1 cellular context compared by ENCODE assay signal in the genomic region with DNA sequence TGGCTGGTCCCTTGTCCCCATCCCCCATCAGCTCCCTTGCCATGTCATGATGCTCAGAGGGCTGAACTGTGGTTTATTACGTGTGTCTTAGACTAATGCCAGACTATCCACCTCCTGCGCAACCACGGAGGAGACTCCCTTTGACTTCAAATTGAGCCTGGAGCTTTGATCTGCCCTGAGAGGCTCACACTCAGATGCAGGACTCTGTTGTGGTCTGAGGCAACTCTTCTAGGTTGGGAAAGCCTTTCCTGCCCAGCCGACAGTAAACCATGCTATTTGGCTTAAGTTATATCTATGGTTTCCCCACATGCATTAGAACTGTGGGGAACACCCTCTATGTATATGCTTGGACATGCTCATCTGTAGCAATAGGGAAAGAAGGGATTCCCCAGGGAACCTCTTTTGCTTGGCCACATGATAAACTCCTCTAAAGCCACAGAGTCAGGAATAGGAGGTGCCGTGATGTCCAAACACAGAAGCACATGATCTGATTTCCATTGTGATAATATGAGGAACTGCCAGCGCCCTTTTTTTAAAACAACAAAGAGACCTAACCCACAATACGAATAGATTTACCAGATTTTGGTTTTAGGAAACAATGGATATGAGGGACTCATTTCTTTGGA.
TF ChIP-seq lines count a peak whose summit lies in the region.

No MANE protein-coding gene starts in this region.

TF ChIP-seq in H1, 55 proteins besides CTCF, POLR2A, EP300 and RAD21 (continued from another document):
- TF ChIP-seq, protein P1, sequence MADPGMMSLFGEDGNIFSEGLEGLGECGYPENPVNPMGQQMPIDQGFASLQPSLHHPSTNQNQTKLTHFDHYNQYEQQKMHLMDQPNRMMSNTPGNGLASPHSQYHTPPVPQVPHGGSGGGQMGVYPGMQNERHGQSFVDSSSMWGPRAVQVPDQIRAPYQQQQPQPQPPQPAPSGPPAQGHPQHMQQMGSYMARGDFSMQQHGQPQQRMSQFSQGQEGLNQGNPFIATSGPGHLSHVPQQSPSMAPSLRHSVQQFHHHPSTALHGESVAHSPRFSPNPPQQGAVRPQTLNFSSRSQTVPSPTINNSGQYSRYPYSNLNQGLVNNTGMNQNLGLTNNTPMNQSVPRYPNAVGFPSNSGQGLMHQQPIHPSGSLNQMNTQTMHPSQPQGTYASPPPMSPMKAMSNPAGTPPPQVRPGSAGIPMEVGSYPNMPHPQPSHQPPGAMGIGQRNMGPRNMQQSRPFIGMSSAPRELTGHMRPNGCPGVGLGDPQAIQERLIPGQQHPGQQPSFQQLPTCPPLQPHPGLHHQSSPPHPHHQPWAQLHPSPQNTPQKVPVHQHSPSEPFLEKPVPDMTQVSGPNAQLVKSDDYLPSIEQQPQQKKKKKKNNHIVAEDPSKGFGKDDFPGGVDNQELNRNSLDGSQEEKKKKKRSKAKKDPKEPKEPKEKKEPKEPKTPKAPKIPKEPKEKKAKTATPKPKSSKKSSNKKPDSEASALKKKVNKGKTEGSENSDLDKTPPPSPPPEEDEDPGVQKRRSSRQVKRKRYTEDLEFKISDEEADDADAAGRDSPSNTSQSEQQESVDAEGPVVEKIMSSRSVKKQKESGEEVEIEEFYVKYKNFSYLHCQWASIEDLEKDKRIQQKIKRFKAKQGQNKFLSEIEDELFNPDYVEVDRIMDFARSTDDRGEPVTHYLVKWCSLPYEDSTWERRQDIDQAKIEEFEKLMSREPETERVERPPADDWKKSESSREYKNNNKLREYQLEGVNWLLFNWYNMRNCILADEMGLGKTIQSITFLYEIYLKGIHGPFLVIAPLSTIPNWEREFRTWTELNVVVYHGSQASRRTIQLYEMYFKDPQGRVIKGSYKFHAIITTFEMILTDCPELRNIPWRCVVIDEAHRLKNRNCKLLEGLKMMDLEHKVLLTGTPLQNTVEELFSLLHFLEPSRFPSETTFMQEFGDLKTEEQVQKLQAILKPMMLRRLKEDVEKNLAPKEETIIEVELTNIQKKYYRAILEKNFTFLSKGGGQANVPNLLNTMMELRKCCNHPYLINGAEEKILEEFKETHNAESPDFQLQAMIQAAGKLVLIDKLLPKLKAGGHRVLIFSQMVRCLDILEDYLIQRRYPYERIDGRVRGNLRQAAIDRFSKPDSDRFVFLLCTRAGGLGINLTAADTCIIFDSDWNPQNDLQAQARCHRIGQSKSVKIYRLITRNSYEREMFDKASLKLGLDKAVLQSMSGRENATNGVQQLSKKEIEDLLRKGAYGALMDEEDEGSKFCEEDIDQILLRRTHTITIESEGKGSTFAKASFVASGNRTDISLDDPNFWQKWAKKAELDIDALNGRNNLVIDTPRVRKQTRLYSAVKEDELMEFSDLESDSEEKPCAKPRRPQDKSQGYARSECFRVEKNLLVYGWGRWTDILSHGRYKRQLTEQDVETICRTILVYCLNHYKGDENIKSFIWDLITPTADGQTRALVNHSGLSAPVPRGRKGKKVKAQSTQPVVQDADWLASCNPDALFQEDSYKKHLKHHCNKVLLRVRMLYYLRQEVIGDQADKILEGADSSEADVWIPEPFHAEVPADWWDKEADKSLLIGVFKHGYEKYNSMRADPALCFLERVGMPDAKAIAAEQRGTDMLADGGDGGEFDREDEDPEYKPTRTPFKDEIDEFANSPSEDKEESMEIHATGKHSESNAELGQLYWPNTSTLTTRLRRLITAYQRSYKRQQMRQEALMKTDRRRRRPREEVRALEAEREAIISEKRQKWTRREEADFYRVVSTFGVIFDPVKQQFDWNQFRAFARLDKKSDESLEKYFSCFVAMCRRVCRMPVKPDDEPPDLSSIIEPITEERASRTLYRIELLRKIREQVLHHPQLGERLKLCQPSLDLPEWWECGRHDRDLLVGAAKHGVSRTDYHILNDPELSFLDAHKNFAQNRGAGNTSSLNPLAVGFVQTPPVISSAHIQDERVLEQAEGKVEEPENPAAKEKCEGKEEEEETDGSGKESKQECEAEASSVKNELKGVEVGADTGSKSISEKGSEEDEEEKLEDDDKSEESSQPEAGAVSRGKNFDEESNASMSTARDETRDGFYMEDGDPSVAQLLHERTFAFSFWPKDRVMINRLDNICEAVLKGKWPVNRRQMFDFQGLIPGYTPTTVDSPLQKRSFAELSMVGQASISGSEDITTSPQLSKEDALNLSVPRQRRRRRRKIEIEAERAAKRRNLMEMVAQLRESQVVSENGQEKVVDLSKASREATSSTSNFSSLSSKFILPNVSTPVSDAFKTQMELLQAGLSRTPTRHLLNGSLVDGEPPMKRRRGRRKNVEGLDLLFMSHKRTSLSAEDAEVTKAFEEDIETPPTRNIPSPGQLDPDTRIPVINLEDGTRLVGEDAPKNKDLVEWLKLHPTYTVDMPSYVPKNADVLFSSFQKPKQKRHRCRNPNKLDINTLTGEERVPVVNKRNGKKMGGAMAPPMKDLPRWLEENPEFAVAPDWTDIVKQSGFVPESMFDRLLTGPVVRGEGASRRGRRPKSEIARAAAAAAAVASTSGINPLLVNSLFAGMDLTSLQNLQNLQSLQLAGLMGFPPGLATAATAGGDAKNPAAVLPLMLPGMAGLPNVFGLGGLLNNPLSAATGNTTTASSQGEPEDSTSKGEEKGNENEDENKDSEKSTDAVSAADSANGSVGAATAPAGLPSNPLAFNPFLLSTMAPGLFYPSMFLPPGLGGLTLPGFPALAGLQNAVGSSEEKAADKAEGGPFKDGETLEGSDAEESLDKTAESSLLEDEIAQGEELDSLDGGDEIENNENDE (IDR thresholded peaks at IDR 0.05; ENCODE audit: insufficient replicate concordance, low read length): no peak
- TF ChIP-seq TAF7 (optimal IDR thresholded peaks at IDR 0.05; ENCODE audit: borderline replicate concordance, low read depth, low read length) (no peak), CTBP2 (IDR thresholded peaks at IDR 0.05; ENCODE audit: borderline replicate concordance, insufficient read depth, insufficient read length, low read length) (no peak), SUZ12 (IDR thresholded peaks at IDR 0.05; ENCODE audit: low read length) (no peak), ZNF274 (IDR thresholded peaks at IDR 0.05; ENCODE audit: borderline replicate concordance, extremely low read depth, low read length) (no peak), RNF2 (IDR thresholded peaks at IDR 0.05; ENCODE audit: borderline replicate concordance, low read depth, low read length, missing control alignments, poor library complexity, severe bottlenecking) (no peak), TAF1 (IDR thresholded peaks at IDR 0.05; ENCODE audit: low read depth, low read length) (no peak), SRF (IDR thresholded peaks at IDR 0.05; ENCODE audit: low read depth, low read length) (no peak), ASH2L (IDR thresholded peaks at IDR 0.05; ENCODE audit: low read length) (no peak), SIX5 (IDR thresholded peaks at IDR 0.05; ENCODE audit: low read depth, low read length) (no peak), SP2 (IDR thresholded peaks at IDR 0.05; ENCODE audit: low read length) (no peak), CREB1 (IDR thresholded peaks at IDR 0.05) (no peak), SIRT6 (IDR thresholded peaks at IDR 0.05; ENCODE audit: low read length) (no peak), FOSL1 (IDR thresholded peaks at IDR 0.05; ENCODE audit: insufficient read depth, low read depth, low read length) (no peak)
- TF ChIP-seq, protein P2, sequence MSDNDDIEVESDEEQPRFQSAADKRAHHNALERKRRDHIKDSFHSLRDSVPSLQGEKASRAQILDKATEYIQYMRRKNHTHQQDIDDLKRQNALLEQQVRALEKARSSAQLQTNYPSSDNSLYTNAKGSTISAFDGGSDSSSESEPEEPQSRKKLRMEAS (IDR thresholded peaks at IDR 0.05): no peak
- TF ChIP-seq, protein P3, sequence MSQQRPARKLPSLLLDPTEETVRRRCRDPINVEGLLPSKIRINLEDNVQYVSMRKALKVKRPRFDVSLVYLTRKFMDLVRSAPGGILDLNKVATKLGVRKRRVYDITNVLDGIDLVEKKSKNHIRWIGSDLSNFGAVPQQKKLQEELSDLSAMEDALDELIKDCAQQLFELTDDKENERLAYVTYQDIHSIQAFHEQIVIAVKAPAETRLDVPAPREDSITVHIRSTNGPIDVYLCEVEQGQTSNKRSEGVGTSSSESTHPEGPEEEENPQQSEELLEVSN (IDR thresholded peaks at IDR 0.05): no peak
